ENCODE assay signal across 18 cellular contexts in genomic region chr7:105689093-105689819, GRCh38.
DNase-seq lines count a peak whose midpoint lies in the region; ATAC-seq and TF ChIP-seq lines count a peak whose summit lies in the region.
"Had no signal": no experiment of that assay in that cellular context is flagged by ENCODE, and none has a peak within 500 bp of the region (broad histone marks: within the 10 kb centered on the region; RNA-seq: fewer than 3 reads in every experiment).

No MANE protein-coding gene starts in this region.

- no peak overlapping the region for H2BK5ac ChIP-seq in IMR-90 (ENCODE audit: low read depth, low read length, poor library complexity, severe bottlenecking)

- no peak overlapping the region for H4K91ac ChIP-seq in IMR-90 (ENCODE audit: insufficient read depth, low read depth, low read length)

- no peak overlapping the region for H3K23ac ChIP-seq in IMR-90 (ENCODE audit: low read depth, low read length)

- H4K20me1 ChIP-seq in IMR-90 (ENCODE audit: insufficient read depth, low read length) = peaks cover 7% of the 10 kb centered on the region

- WGBS in IMR-90 (ENCODE audit: extremely low coverage in 2 of 2, insufficient read length in 1 of 2), 2 experiments = 68% methylated on average over 2 of the region's 13 CpGs; no CpG with 5 or more reads in 1 of the 2 experiments
- 79 to 83% methylated on average over 11 to 13 of the region's 13 CpGs for WGBS in esophagus squamous epithelium, 2 donors

- H3K56ac ChIP-seq in IMR-90 (ENCODE audit: extremely low read depth, insufficient read depth, low read length) = no peak overlapping the region

- peaks cover 7% of the 10 kb centered on the region for H3K36me3 Mint-ChIP-seq in T-helper 2 cell treated with Interferon-gamma antibody and Interleukin-4, amounts not matched to agents 5 μg/mL and 100 μg/mL, for 36 hours (ENCODE audit: low read depth)
- H3K36me3 Mint-ChIP-seq in glutamatergic neuron (ENCODE audit: unreplicated experiment) = peaks cover under 1% of the 10 kb centered on the region
- peaks cover 2% of the 10 kb centered on the region for H3K36me3 Mint-ChIP-seq in neural crest cell (ENCODE audit: low read depth)

- H3K27ac ChIP-seq in IMR-90 (ENCODE audit: insufficient read depth, low read length) = no peak overlapping the region
- peak overlapping the region in 2 of 4 donors; percentile 85 to 87 for H3K27ac ChIP-seq in esophagus squamous epithelium
- H3K27ac ChIP-seq: coronary artery, SJSA1, testis had no signal

- no peaks in the 10 kb centered on the region for H3K36me3 ChIP-seq in IMR-90 (ENCODE audit: control insufficient read depth, insufficient read depth, low read length)
- no peaks in the 10 kb centered on the region for H3K36me3 ChIP-seq in esophagus squamous epithelium
- H3K36me3 ChIP-seq: heart right ventricle, SJSA1 had no signal

- H4K5ac ChIP-seq in IMR-90 (ENCODE audit: low read depth, low read length) = no peak overlapping the region

- H2AK5ac ChIP-seq in IMR-90 (ENCODE audit: low read depth, low read length) = peak overlapping the region; percentile 57; the same call in 1 of the 2 replicates

- no peak overlapping the region for H2BK120ac ChIP-seq in IMR-90 (ENCODE audit: low read depth, low read length)

- peaks cover 2% of the 10 kb centered on the region for H3K27me3 Mint-ChIP-seq in T-helper 2 cell treated with Interferon-gamma antibody and Interleukin-4, amounts not matched to agents 5 μg/mL and 100 μg/mL, for 36 hours (ENCODE audit: low read depth)
- H3K27me3 Mint-ChIP-seq in glutamatergic neuron (ENCODE audit: unreplicated experiment) (peaks cover 10% of the 10 kb centered on the region), neural crest cell (ENCODE audit: low read depth) (peaks cover 3% of the 10 kb centered on the region)

- dilution Hi-C loops in IMR-90 (cut with HindIII; ENCODE audit: low sequenced_read_pairs, unreplicated experiment) = no loop called here

- no peak overlapping the region for H2AK9ac ChIP-seq in IMR-90 (replicated peaks; ENCODE audit: low read depth, low read length, poor library complexity)

- no TSS peak for BruUV-seq in IMR-90 (replicated peaks; lab: Mats Ljungman, UMichigan)

- no peak for TF ChIP-seq CTCF in IMR-90 (conservative IDR thresholded peaks at IDR 0.05; ENCODE audit: low read depth, low read length)
- no peak for TF ChIP-seq CTCF in glutamatergic neuron (IDR thresholded peaks at IDR 0.05; ENCODE audit: partially characterized antibody, unreplicated experiment)
- no peak for TF ChIP-seq CTCF in neural crest cell (conservative IDR thresholded peaks at IDR 0.05)
- no peak for TF ChIP-seq CTCF in GM10266 (IDR thresholded peaks at IDR 0.05; ENCODE audit: control insufficient read depth, insufficient read depth, low read depth, missing control alignments)
- TF ChIP-seq CTCF in esophagus squamous epithelium (IDR thresholded peaks at IDR 0.05) = no peak

- H3K9me3 ChIP-seq in IMR-90 (ENCODE audit: control insufficient read depth, insufficient read depth, low read length) (no peaks in the 10 kb centered on the region; the same call in 1 of the 2 replicates), esophagus squamous epithelium (no peaks in the 10 kb centered on the region)
- H3K9me3 ChIP-seq: Caco-2, SJSA1, testis had no signal

- no peak overlapping the region for H3K4me3 Mint-ChIP-seq in T-helper 2 cell treated with Interferon-gamma antibody and Interleukin-4, amounts not matched to agents 5 μg/mL and 100 μg/mL, for 36 hours
- peak overlapping the region; percentile 59 for H3K4me3 Mint-ChIP-seq in glutamatergic neuron (ENCODE audit: unreplicated experiment)
- H3K4me3 Mint-ChIP-seq in neural crest cell = peak overlapping the region; percentile 54
- H3K4me3 Mint-ChIP-seq: nephron had no signal

- intact Hi-C loops in IMR-90 (cut with micrococcal nuclease) = no loop called here
- intact Hi-C loops in esophagus squamous epithelium (cut with DNase I) = no loop called here

- no peak for DNase-seq in T-helper 2 cell treated with Interferon-gamma antibody and Interleukin-4, amounts not matched to agents 5 μg/mL and 100 μg/mL, for 36 hours (ENCODE audit: low spot score)
- DNase-seq in T-helper 2 cell (no peak), IMR-90 (no peak), glutamatergic neuron (peak; percentile 43), neural crest cell (ENCODE audit: low read depth, low spot score) (peak; percentile 3), NCI-H1694 (lab: John Stamatoyannopoulos, UW) (no peak), GM10266 (ENCODE audit: extremely low spot score) (no peak), esophagus squamous epithelium (lab: John Stamatoyannopoulos, UW) (no peak)
- DNase-seq: Caco-2, GF-D8, heart right ventricle, KBM-7, left ventricle myocardium superior, NCI-H1092 treated with DMSO at 0.1 percent for 48 hours, testis had no signal

- H3K79me1 ChIP-seq in IMR-90 (ENCODE audit: low read depth in 1 of 2, low read length in 2 of 2) = peaks cover 3 to 9% of the 10 kb centered on the region in 2 experiments; a peak in 2 of 4 replicates

- no peak overlapping the region for H3K4ac ChIP-seq in IMR-90 (ENCODE audit: low read depth, low read length)

- H3K18ac ChIP-seq in IMR-90 (ENCODE audit: low read depth, low read length) = no peak overlapping the region

- no peak overlapping the region for H2AFZ ChIP-seq in IMR-90 (replicated peaks; ENCODE audit: low read length, poor library complexity)

- H2BK15ac ChIP-seq in IMR-90 (ENCODE audit: low read depth, low read length) = no peak overlapping the region

- H3K4me1 Mint-ChIP-seq in T-helper 2 cell treated with Interferon-gamma antibody and Interleukin-4, amounts not matched to agents 5 μg/mL and 100 μg/mL, for 36 hours (ENCODE audit: low read depth) = peaks cover 37% of the 10 kb centered on the region
- peaks cover 37% of the 10 kb centered on the region for H3K4me1 Mint-ChIP-seq in glutamatergic neuron (ENCODE audit: low read depth, unreplicated experiment)
- H3K4me1 Mint-ChIP-seq in neural crest cell = peaks cover 40% of the 10 kb centered on the region

- TF ChIP-seq RAD21 in IMR-90 (IDR thresholded peaks at IDR 0.05; ENCODE audit: low read length) = no peak

- H2BK20ac ChIP-seq in IMR-90 (ENCODE audit: low read depth, low read length) = no peak overlapping the region; the same call in 1 of the 2 replicates

- H3K9me3 Mint-ChIP-seq in T-helper 2 cell treated with Interferon-gamma antibody and Interleukin-4, amounts not matched to agents 5 μg/mL and 100 μg/mL, for 36 hours = no peaks in the 10 kb centered on the region
- H3K9me3 Mint-ChIP-seq in glutamatergic neuron (ENCODE audit: unreplicated experiment) (peaks cover 8% of the 10 kb centered on the region), neural crest cell (peaks cover 2% of the 10 kb centered on the region)
- H3K9me3 Mint-ChIP-seq: nephron had no signal

- H3K4me1 ChIP-seq in IMR-90 (ENCODE audit: control insufficient read depth, insufficient read depth, low read length) = peaks cover 4% of the 10 kb centered on the region; the same call in 1 of the 2 replicates
- H3K4me1 ChIP-seq in esophagus squamous epithelium = peaks cover 7 to 46% (median 8%) of the 10 kb centered on the region in 3 donors
- H3K4me1 ChIP-seq: Caco-2 had no signal

- H3K14ac ChIP-seq in IMR-90 (replicated peaks; ENCODE audit: low read depth, low read length) = no peak overlapping the region

- ATAC-seq in IMR-90 (ENCODE audit: low read depth) = no peak
- ATAC-seq: heart right ventricle, left ventricle myocardium superior had no signal

- no peaks in the 10 kb centered on the region for H3K27me3 ChIP-seq in IMR-90 (ENCODE audit: control insufficient read depth, insufficient read depth, low read length)
- no peaks in the 10 kb centered on the region for H3K27me3 ChIP-seq in esophagus squamous epithelium
- H3K27me3 ChIP-seq: heart right ventricle, SJSA1, testis had no signal

- peak overlapping the region; percentile 64 for H3K27ac Mint-ChIP-seq in T-helper 2 cell treated with Interferon-gamma antibody and Interleukin-4, amounts not matched to agents 5 μg/mL and 100 μg/mL, for 36 hours
- H3K27ac Mint-ChIP-seq in glutamatergic neuron (ENCODE audit: unreplicated experiment) = peak overlapping the region; percentile 95
- peak overlapping the region; percentile 85 for H3K27ac Mint-ChIP-seq in neural crest cell (ENCODE audit: unreplicated experiment)
- H3K27ac Mint-ChIP-seq: nephron had no signal

- H3K9me1 ChIP-seq in IMR-90 (ENCODE audit: insufficient read depth, low read length) = peaks cover 9% of the 10 kb centered on the region; the same call in 1 of the 2 replicates

- H3K9ac ChIP-seq in IMR-90 (ENCODE audit: low read depth, low read length) = no peak overlapping the region

- in situ Hi-C loops in IMR-90 (cut with MboI; ENCODE audit: low sequenced_read_pairs) = no loop called here

- H4K8ac ChIP-seq in IMR-90 (ENCODE audit: low read depth in 2 of 2, low read length in 2 of 2) = no peak overlapping the region

- POLR2A ChIA-PET in IMR-90 (lab: Charles Lee; ENCODE audit: unreplicated experiment) = no interaction called here

- H3K4me3 ChIP-seq in IMR-90 (ENCODE audit: insufficient read depth, low read depth, low read length) (no peak overlapping the region), esophagus squamous epithelium (no peak overlapping the region)
- H3K4me3 ChIP-seq: coronary artery, heart right ventricle, SJSA1, testis had no signal

- CTCF ChIA-PET in IMR-90 (lab: Yijun Ruan, JAX) = interaction anchor here (1.1 kb wide), 1 partner anchor 25 kb away, joined by 3 read pairs; no protein-coding TSS in a partner anchor

- H3K4me2 ChIP-seq in IMR-90 (ENCODE audit: low read depth, low read length) = no peak overlapping the region

- TF ChIP-seq POLR2A in IMR-90 (IDR thresholded peaks at IDR 0.05; ENCODE audit: low read depth, low read length) (no peak), esophagus squamous epithelium (IDR thresholded peaks at IDR 0.05) (no peak)

TF ChIP-seq in IMR-90, 13 proteins besides CTCF, POLR2A, EP300 and RAD21:
- TF ChIP-seq BHLHE40 (IDR thresholded peaks at IDR 0.05; ENCODE audit: low read depth, low read length) = no peak
- TF ChIP-seq FOS (IDR thresholded peaks at IDR 0.05; ENCODE audit: low read depth, low read length) = no peak
- TF ChIP-seq MAZ (IDR thresholded peaks at IDR 0.05; ENCODE audit: borderline replicate concordance, low read depth, low read length) = no peak

Comparison
In these comparisons a context has a peak if more than half of its experiments do, and no peak if none do; other contexts are left out.
1. DNase-seq: peak in glutamatergic neuron (single experiment) and neural crest cell (single experiment); none in T-helper 2 cell treated with Interferon-gamma antibody and Interleukin-4, amounts not matched to agents 5 μg/mL and 100 μg/mL, for 36 hours (single experiment), T-helper 2 cell (0 of 5), IMR-90 (single experiment), NCI-H1694 (single experiment), GM10266 (single experiment) and esophagus squamous epithelium (single experiment).
2. Peak in every context shown above with its lines, with median percentiles within 50 percentile points of each other: H3K27ac Mint-ChIP-seq.